1 cellular context compared by ENCODE assay signal in genomic region chr17:80902197-80903019, GRCh38.
TF ChIP-seq lines count a peak whose summit lies in the region.

No MANE protein-coding gene starts in this region.

TF ChIP-seq in WTC11, 78 proteins besides CTCF, POLR2A, EP300 and RAD21 (continued from another document):
- TF ChIP-seq PRDM15 (CRISPR knock-in tag; IDR thresholded peaks at IDR 0.05) (no peak), KAT7 (CRISPR knock-in tag; IDR thresholded peaks at IDR 0.05; ENCODE audit: borderline replicate concordance) (no peak), ELF4 (CRISPR knock-in tag; IDR thresholded peaks at IDR 0.05; ENCODE audit: low read depth) (no peak), RORB (CRISPR knock-in tag; IDR thresholded peaks at IDR 0.05) (no peak), AR (CRISPR knock-in tag; IDR thresholded peaks at IDR 0.05) (no peak), OVOL2 (CRISPR knock-in tag; IDR thresholded peaks at IDR 0.05; ENCODE audit: borderline replicate concordance) (no peak), ZNF138 (CRISPR knock-in tag; conservative IDR thresholded peaks at IDR 0.05) (no peak), ZNF416 (CRISPR knock-in tag; IDR thresholded peaks at IDR 0.05) (no peak), CDX4 (CRISPR knock-in tag; IDR thresholded peaks at IDR 0.05; ENCODE audit: borderline replicate concordance) (no peak), NR2C2 (CRISPR knock-in tag; IDR thresholded peaks at IDR 0.05) (no peak), CREB1 (CRISPR knock-in tag; IDR thresholded peaks at IDR 0.05) (no peak), JAZF1 (CRISPR knock-in tag; IDR thresholded peaks at IDR 0.05) (no peak), ETV6 (CRISPR knock-in tag; IDR thresholded peaks at IDR 0.05) (no peak)
